In the genomic region with DNA sequence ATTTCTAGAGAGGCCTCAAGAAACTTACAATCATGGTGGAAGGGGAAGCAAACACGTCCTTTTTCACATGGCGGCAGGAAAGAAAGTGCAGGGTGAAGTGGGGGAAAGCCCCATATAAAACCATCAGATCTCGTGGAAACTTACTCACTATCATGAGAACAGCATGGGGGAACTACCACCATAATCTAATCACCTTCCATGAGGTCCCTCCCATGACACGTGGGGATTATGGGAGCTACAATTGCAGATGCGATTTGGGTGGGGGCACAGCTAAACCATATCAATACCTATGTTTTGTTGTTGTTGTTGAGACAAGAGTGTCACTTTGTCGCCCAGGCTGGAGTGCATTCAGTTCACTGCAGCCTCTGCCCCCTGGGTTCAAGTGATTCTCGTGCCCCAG, we compare ENCODE assay signal across 15 cellular contexts. TPM values are rescaled to one million over a fixed set of nuclear protein-coding genes. Genes with fewer than 3 reads are reported as not detected.
DNase-seq lines count a peak whose midpoint lies in the region; ATAC-seq and TF ChIP-seq lines count a peak whose summit lies in the region.
"Had no signal": no experiment of that assay in that cellular context is flagged by ENCODE, and none has a peak within 500 bp of the region (broad histone marks: within the 10 kb centered on the region; RNA-seq: fewer than 3 reads in every experiment).

No MANE protein-coding gene starts in this region.

- DNase-seq in CD4-positive, CD25-positive, alpha-beta regulatory T cell: peak in 1 of 3 donors; percentile 40
- DNase-seq in T-helper 2 cell treated with Interferon-gamma antibody and Interleukin-4, amounts not matched to agents 5 μg/mL and 100 μg/mL, for 36 hours (ENCODE audit: low spot score): peak; percentile 64
- peak; percentile 45 to 54 for DNase-seq in stimulated activated CD4-positive, alpha-beta T cell treated with anti-CD3 and anti-CD28 coated beads, Interleukin-2, amount 100 ng/mL, for 24 hours
- DNase-seq in 8988T (no peak), chondrocyte (ENCODE audit: low spot score) (no peak), COLO829 (ENCODE audit: low spot score) (no peak)
- DNase-seq: foreskin fibroblast, mesenchymal stem cell, NCI-H1105, NCI-H226, nucleus accumbens had no signal

- TF ChIP-seq CTCF in chondrocyte (IDR thresholded peaks at IDR 0.05): no peak

- no peaks in the 10 kb centered on the region for H3K27me3 Mint-ChIP-seq in CD4-positive, CD25-positive, alpha-beta regulatory T cell
- no peaks in the 10 kb centered on the region for H3K27me3 Mint-ChIP-seq in T-helper 2 cell treated with Interferon-gamma antibody and Interleukin-4, amounts not matched to agents 5 μg/mL and 100 μg/mL, for 36 hours (ENCODE audit: low read depth)
- H3K27me3 Mint-ChIP-seq in activated naive CD4-positive, alpha-beta T cell treated with anti-CD3 and anti-CD28 coated beads, Interleukin-2, amount 50 U/mL, for 24 hours: no peaks in the 10 kb centered on the region
- H3K27me3 Mint-ChIP-seq in chondrocyte (ENCODE audit: low read depth): no peaks in the 10 kb centered on the region

- peak overlapping the region; percentile 26 to 80 (median 73) for H3K27ac Mint-ChIP-seq in CD4-positive, CD25-positive, alpha-beta regulatory T cell
- H3K27ac Mint-ChIP-seq in T-helper 2 cell treated with Interferon-gamma antibody and Interleukin-4, amounts not matched to agents 5 μg/mL and 100 μg/mL, for 36 hours: peak overlapping the region; percentile 67
- peak overlapping the region; percentile 94 for H3K27ac Mint-ChIP-seq in activated naive CD4-positive, alpha-beta T cell treated with anti-CD3 and anti-CD28 coated beads, Interleukin-2, amount 50 U/mL, for 24 hours
- no peak overlapping the region for H3K27ac Mint-ChIP-seq in chondrocyte (ENCODE audit: unreplicated experiment)

- H3K27me3 ChIP-seq in CD4-positive, CD25-positive, alpha-beta regulatory T cell (ENCODE audit: control insufficient read depth, insufficient read depth, low read length): no peaks in the 10 kb centered on the region
- H3K27me3 ChIP-seq: vagina had no signal

- H3K4me1 ChIP-seq in CD4-positive, CD25-positive, alpha-beta regulatory T cell (ENCODE audit: control insufficient read depth, insufficient read depth, low read length, poor library complexity, severe bottlenecking): peaks cover 16% of the 10 kb centered on the region
- H3K4me1 ChIP-seq: vagina had no signal

- ATAC-seq in CD4-positive, CD25-positive, alpha-beta regulatory T cell (ENCODE audit: low read depth in 2 of 2): peak; percentile 54 to 64
- no peak for ATAC-seq in GM19328 (IDR thresholded peaks at IDR 0.05; ENCODE audit: unreplicated experiment)
- ATAC-seq: K562 had no signal

- peaks cover 50% of the 10 kb centered on the region for H3K36me3 Mint-ChIP-seq in CD4-positive, CD25-positive, alpha-beta regulatory T cell
- H3K36me3 Mint-ChIP-seq in T-helper 2 cell treated with Interferon-gamma antibody and Interleukin-4, amounts not matched to agents 5 μg/mL and 100 μg/mL, for 36 hours (ENCODE audit: low read depth): peaks cover 59% of the 10 kb centered on the region
- H3K36me3 Mint-ChIP-seq in activated naive CD4-positive, alpha-beta T cell treated with anti-CD3 and anti-CD28 coated beads, Interleukin-2, amount 50 U/mL, for 24 hours: peaks cover 22% of the 10 kb centered on the region
- H3K36me3 Mint-ChIP-seq in chondrocyte (ENCODE audit: low read depth): peaks cover 3% of the 10 kb centered on the region

- H3K4me1 Mint-ChIP-seq in CD4-positive, CD25-positive, alpha-beta regulatory T cell: peaks cover 24 to 65% (median 50%) of the 10 kb centered on the region in 4 donors
- peaks cover 39% of the 10 kb centered on the region for H3K4me1 Mint-ChIP-seq in T-helper 2 cell treated with Interferon-gamma antibody and Interleukin-4, amounts not matched to agents 5 μg/mL and 100 μg/mL, for 36 hours (ENCODE audit: low read depth)
- H3K4me1 Mint-ChIP-seq in activated naive CD4-positive, alpha-beta T cell treated with anti-CD3 and anti-CD28 coated beads, Interleukin-2, amount 50 U/mL, for 24 hours: peaks cover 51% of the 10 kb centered on the region
- H3K4me1 Mint-ChIP-seq in chondrocyte (ENCODE audit: low read depth): peaks cover 18% of the 10 kb centered on the region

- H3K4me3 Mint-ChIP-seq in CD4-positive, CD25-positive, alpha-beta regulatory T cell: peak overlapping the region in 1 of 4 donors; percentile 24
- H3K4me3 Mint-ChIP-seq in T-helper 2 cell treated with Interferon-gamma antibody and Interleukin-4, amounts not matched to agents 5 μg/mL and 100 μg/mL, for 36 hours: no peak overlapping the region
- H3K4me3 Mint-ChIP-seq in activated naive CD4-positive, alpha-beta T cell treated with anti-CD3 and anti-CD28 coated beads, Interleukin-2, amount 50 U/mL, for 24 hours: peak overlapping the region; percentile 71
- no peak overlapping the region for H3K4me3 Mint-ChIP-seq in chondrocyte (ENCODE audit: unreplicated experiment)

- no peaks in the 10 kb centered on the region for H3K9me3 Mint-ChIP-seq in CD4-positive, CD25-positive, alpha-beta regulatory T cell
- H3K9me3 Mint-ChIP-seq in T-helper 2 cell treated with Interferon-gamma antibody and Interleukin-4, amounts not matched to agents 5 μg/mL and 100 μg/mL, for 36 hours: peaks cover 5% of the 10 kb centered on the region
- no peaks in the 10 kb centered on the region for H3K9me3 Mint-ChIP-seq in activated naive CD4-positive, alpha-beta T cell treated with anti-CD3 and anti-CD28 coated beads, Interleukin-2, amount 50 U/mL, for 24 hours
- no peaks in the 10 kb centered on the region for H3K9me3 Mint-ChIP-seq in chondrocyte (ENCODE audit: low read depth)

- no peak overlapping the region for H3K27ac ChIP-seq in CD4-positive, CD25-positive, alpha-beta regulatory T cell (ENCODE audit: insufficient read depth, low read length, poor library complexity, severe bottlenecking)
- H3K27ac ChIP-seq: vagina had no signal

- no peak overlapping the region for H3K4me3 ChIP-seq in CD4-positive, CD25-positive, alpha-beta regulatory T cell (ENCODE audit: low read depth, low read length)
- H3K4me3 ChIP-seq: K562, vagina had no signal

- H3K36me3 ChIP-seq in CD4-positive, CD25-positive, alpha-beta regulatory T cell (ENCODE audit: control insufficient read depth, insufficient read depth, low read length): peaks cover 50% of the 10 kb centered on the region
- H3K36me3 ChIP-seq: vagina had no signal

- no peaks in the 10 kb centered on the region for H3K9me3 ChIP-seq in CD4-positive, CD25-positive, alpha-beta regulatory T cell (ENCODE audit: control insufficient read depth in 2 of 2, low read length in 2 of 2)
- H3K9me3 ChIP-seq: vagina had no signal

RNA-seq across cellular contexts. Expression of a gene that starts 29.9 kb away (rescaled TPM):
- total RNA-seq in CD4-positive, CD25-positive, alpha-beta regulatory T cell: 300 TPM
- polyA plus RNA-seq in CD4-positive, CD25-positive, alpha-beta regulatory T cell: 10 to 100 TPM; 18.6 to 36.1 (median 28.0) TPM
- 20.3 to 30.9 TPM (median 22.4 TPM) in 3 replicates for total RNA-seq in chondrocyte

RNA-seq across cellular contexts. Expression of a gene that starts 36.6 kb away (rescaled TPM):
- 26.6 TPM for total RNA-seq in CD4-positive, CD25-positive, alpha-beta regulatory T cell
- polyA plus RNA-seq in CD4-positive, CD25-positive, alpha-beta regulatory T cell: 10 to 100 TPM in 3 of 4 donors, 1 to 10 TPM in 1; 9.3 to 14.6 (median 10.9) TPM
- total RNA-seq in chondrocyte: 29.3 to 34.0 TPM (median 31.9 TPM) in 3 replicates

Comparison
In these comparisons a context has a peak if more than half of its experiments do, and no peak if none do; other contexts are left out.
1. DNase-seq: peak in T-helper 2 cell treated with Interferon-gamma antibody and Interleukin-4, amounts not matched to agents 5 μg/mL and 100 μg/mL, for 36 hours (single experiment) and stimulated activated CD4-positive, alpha-beta T cell treated with anti-CD3 and anti-CD28 coated beads, Interleukin-2, amount 100 ng/mL, for 24 hours (2 of 2); none in 8988T (single experiment), chondrocyte (single experiment) and COLO829 (single experiment).